In the genomic region with DNA sequence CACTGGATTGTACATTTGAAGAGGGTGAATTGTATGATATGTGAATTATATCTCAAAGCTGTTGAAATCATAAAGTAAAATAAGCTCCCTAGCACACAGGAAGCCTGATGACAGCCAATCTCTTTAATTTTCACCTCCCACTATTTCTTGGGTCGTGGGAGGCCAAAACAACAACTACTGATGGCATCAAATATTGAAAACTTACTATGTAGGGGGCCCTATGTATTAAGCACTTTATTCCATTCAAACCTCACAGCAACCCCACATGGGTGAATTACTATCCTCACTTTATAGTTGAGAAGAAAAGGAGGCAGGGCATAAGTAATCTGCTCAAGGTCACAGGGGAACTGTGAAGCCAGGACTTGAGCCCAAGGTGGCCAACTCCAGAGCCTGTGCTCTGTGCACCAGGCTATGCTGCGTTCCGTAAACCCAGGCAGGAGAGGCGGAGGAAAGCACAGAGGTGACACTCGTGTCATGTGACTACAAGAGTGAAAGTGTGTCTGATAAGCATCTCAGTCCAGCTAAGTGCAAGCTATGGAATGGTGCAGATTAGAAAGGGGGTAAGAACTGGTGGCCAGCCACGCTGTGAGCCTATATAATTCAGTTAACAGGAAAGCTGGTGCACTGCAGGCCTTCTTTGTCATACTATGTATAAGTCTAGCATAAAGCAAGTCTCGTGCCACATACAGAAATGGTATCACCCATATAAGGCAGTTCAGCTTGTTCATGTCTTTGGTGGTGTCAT, we compare ENCODE assay signal across 20 cellular contexts.
A peak's percentile ranks its signal among the peaks of the same experiment; 100 is the strongest.
DNase-seq lines count a peak whose midpoint lies in the region; ATAC-seq, FAIRE-seq and TF ChIP-seq lines count a peak whose summit lies in the region.
"Had no signal": no experiment of that assay in that cellular context is flagged by ENCODE, and none has a peak within 500 bp of the region (broad histone marks: within the 10 kb centered on the region; RNA-seq: fewer than 3 reads in every experiment).

No MANE protein-coding gene starts in this region.

- CTCF ChIA-PET in HepG2 (lab: Yijun Ruan, JAX; ENCODE audit: low intra/inter-chr PET ratio, low total read pairs) = no interaction called here

- no peak overlapping the region for H2AFZ ChIP-seq in HepG2 (ENCODE audit: low read length)
- no peak overlapping the region for H2AFZ ChIP-seq in Loucy (ENCODE audit: low read length)
- H2AFZ ChIP-seq: GM23338 had no signal

- H4K20me1 ChIP-seq in HepG2 (ENCODE audit: insufficient read depth, low read length) = no peaks in the 10 kb centered on the region
- H4K20me1 ChIP-seq in Loucy (ENCODE audit: insufficient read depth, low read length, poor library complexity, severe bottlenecking) = no peaks in the 10 kb centered on the region

- H3K4me2 ChIP-seq in HepG2 (ENCODE audit: low read depth, low read length) (no peak overlapping the region), Loucy (ENCODE audit: low read depth, low read length, poor library complexity, severe bottlenecking) (peak overlapping the region; percentile 12)
- H3K4me2 ChIP-seq: GM23338 had no signal

- H3K79me2 ChIP-seq in HepG2 (ENCODE audit: insufficient read depth, low read length) (no peaks in the 10 kb centered on the region), Loucy (ENCODE audit: insufficient read depth, low read length) (no peaks in the 10 kb centered on the region)

- H3K27me3 ChIP-seq in right lobe of liver = no peaks in the 10 kb centered on the region
- no peaks in the 10 kb centered on the region; a peak in 1 of 5 replicates for H3K27me3 ChIP-seq in HepG2 (ENCODE audit: control insufficient read depth in 1 of 2, insufficient read depth in 2 of 2, low read length in 2 of 2)
- H3K27me3 ChIP-seq in Loucy (ENCODE audit: insufficient read depth, low read length, poor library complexity, severe bottlenecking) = no peaks in the 10 kb centered on the region
- no peaks in the 10 kb centered on the region for H3K27me3 ChIP-seq in gastroesophageal sphincter

- no peaks in the 10 kb centered on the region for H3K9me2 ChIP-seq in Loucy (replicated peaks; ENCODE audit: low read depth, low read length)

- TF ChIP-seq CTCF in right lobe of liver (IDR thresholded peaks at IDR 0.05) = no peak
- TF ChIP-seq CTCF in HepG2 (CRISPR knock-in tag; IDR thresholded peaks at IDR 0.05) = no peak
- no peak for TF ChIP-seq CTCF in Loucy (conservative IDR thresholded peaks at IDR 0.05; ENCODE audit: low read length)
- no peak for TF ChIP-seq CTCF in gastroesophageal sphincter (IDR thresholded peaks at IDR 0.05)

- peak in 3 of 4 donors; percentile 16 to 42 (median 31) for ATAC-seq in right lobe of liver
- no peak for ATAC-seq in HepG2
- ATAC-seq in gastroesophageal sphincter = peak; percentile 23
- ATAC-seq: GM12878, GM23338, HCT116 had no signal

- H3K4me3 ChIP-seq in right lobe of liver (no peak overlapping the region), HepG2 (replicated peaks in 1 of 3; ENCODE audit: insufficient read depth in 1 of 3, low read depth in 2 of 3, low read length in 3 of 3) (no peak overlapping the region), Loucy (ENCODE audit: low read length, poor library complexity, severe bottlenecking) (no peak overlapping the region), gastroesophageal sphincter (no peak overlapping the region)
- H3K4me3 ChIP-seq: GM12878, GM23338 had no signal

- TF ChIP-seq EP300 in HepG2 (IDR thresholded peaks at IDR 0.05; ENCODE audit: low read depth in 2 of 2, low read length in 2 of 2) = no peak
- TF ChIP-seq EP300 in HepG2 (CRISPR knock-in tag; IDR thresholded peaks at IDR 0.05; ENCODE audit: borderline replicate concordance) = no peak
- TF ChIP-seq EP300 in gastroesophageal sphincter (IDR thresholded peaks at IDR 0.05) = no peak

- no TSS peak for BruUV-seq in HepG2 (replicated peaks; lab: Mats Ljungman, UMichigan)

- DNase-seq in right lobe of liver = no peak
- no peak for DNase-seq in HepG2 (ENCODE audit: low spot score)
- no peak for DNase-seq in NCI-H187 (lab: John Stamatoyannopoulos, UW)
- no peak for DNase-seq in AG20443 (ENCODE audit: low spot score)
- DNase-seq in cerebellum (ENCODE audit: low spot score) = no peak
- DNase-seq: ACHN, AML-193, GDM1, NCI-H1105, NCI-H1694, NCI-H510A, NCI-H774, SHP77 had no signal

- H3K4me1 ChIP-seq in right lobe of liver (peaks cover 0 to 48% (median 12%) of the 10 kb centered on the region in 4 donors), HepG2 (ENCODE audit: insufficient read depth, low read length) (peaks cover 15% of the 10 kb centered on the region), Loucy (ENCODE audit: insufficient read depth, low read length, poor library complexity, severe bottlenecking) (peaks cover 16% of the 10 kb centered on the region), gastroesophageal sphincter (peaks cover 0 to 7% (median 3%) of the 10 kb centered on the region in 3 donors)

- no peak for TF ChIP-seq RAD21 in HepG2 (CRISPR knock-in tag; IDR thresholded peaks at IDR 0.05)

- WGBS in right lobe of liver (ENCODE audit: insufficient coverage, low coverage, low lambda C conversion rate, missing lambda C conversion rate) = 80% methylated on average over 5 of the region's 7 CpGs
- 75% methylated on average over 7 of the region's 7 CpGs for WGBS in HepG2 (ENCODE audit: low lambda C conversion rate)
- 90 to 98% methylated on average over 7 of the region's 7 CpGs for WGBS in gastroesophageal sphincter (ENCODE audit: low coverage in 1 of 2), 2 donors

- in situ Hi-C loops in HepG2 (cut with HindIII; ENCODE audit: extremely low pct_ligation_motif_present, low pct_unique_long_range_greater_than_20kb) = no loop called here

- no peaks in the 10 kb centered on the region for H3F3A ChIP-seq in Loucy (ENCODE audit: low read depth)

- intact Hi-C loops in right lobe of liver (cut with DNase I) = no loop called here
- intact Hi-C loops in HepG2 (cut with micrococcal nuclease; ENCODE audit: unreplicated experiment) = no loop called here

- TF ChIP-seq POLR2A in right lobe of liver (IDR thresholded peaks at IDR 0.05) = no peak
- TF ChIP-seq POLR2A in HepG2 (IDR thresholded peaks at IDR 0.05; ENCODE audit: insufficient read depth in 1 of 2, low read depth in 2 of 2, low read length in 2 of 2) = no peak
- TF ChIP-seq POLR2A in gastroesophageal sphincter (IDR thresholded peaks at IDR 0.05) = no peak

- H3K9me3 ChIP-seq in right lobe of liver = no peaks in the 10 kb centered on the region
- peaks cover 6% of the 10 kb centered on the region for H3K9me3 ChIP-seq in HepG2 (ENCODE audit: low read length)
- H3K9me3 ChIP-seq in Loucy (ENCODE audit: insufficient read depth, low read depth, low read length) = no peaks in the 10 kb centered on the region
- peaks cover 0 to 6% (median 0%) of the 10 kb centered on the region in 3 donors for H3K9me3 ChIP-seq in gastroesophageal sphincter

- no peaks in the 10 kb centered on the region for H3K36me3 ChIP-seq in right lobe of liver
- no peaks in the 10 kb centered on the region for H3K36me3 ChIP-seq in HepG2 (replicated peaks in 1 of 2; ENCODE audit: control insufficient read depth in 1 of 2, insufficient read depth in 2 of 2, low read length in 2 of 2)
- no peaks in the 10 kb centered on the region for H3K36me3 ChIP-seq in Loucy (ENCODE audit: insufficient read depth, low read length)
- H3K36me3 ChIP-seq in gastroesophageal sphincter = no peaks in the 10 kb centered on the region

- FAIRE-seq in HepG2 (lab: Jason Lieb, UNC) = no peak
- FAIRE-seq: GM12878, GM19239, RCC 7860 had no signal

- no peak overlapping the region for H3K9ac ChIP-seq in HepG2 (ENCODE audit: insufficient read depth, low read depth, low read length)
- no peak overlapping the region for H3K9ac ChIP-seq in Loucy (ENCODE audit: low read depth, low read length, poor library complexity, severe bottlenecking)

- POLR2A ChIA-PET in HepG2 (lab: Yijun Ruan, JAX) = no interaction called here

- peak overlapping the region in 1 of 3 donors; percentile 11 for H3K27ac ChIP-seq in right lobe of liver
- H3K27ac ChIP-seq in HepG2 (ENCODE audit: extremely low read length, insufficient read depth, low read length) = no peak overlapping the region
- H3K27ac ChIP-seq in gastroesophageal sphincter = no peak overlapping the region

TF ChIP-seq in HepG2, 621 proteins besides CTCF, POLR2A, EP300 and RAD21 (continues in another document):
- TF ChIP-seq, protein P1, sequence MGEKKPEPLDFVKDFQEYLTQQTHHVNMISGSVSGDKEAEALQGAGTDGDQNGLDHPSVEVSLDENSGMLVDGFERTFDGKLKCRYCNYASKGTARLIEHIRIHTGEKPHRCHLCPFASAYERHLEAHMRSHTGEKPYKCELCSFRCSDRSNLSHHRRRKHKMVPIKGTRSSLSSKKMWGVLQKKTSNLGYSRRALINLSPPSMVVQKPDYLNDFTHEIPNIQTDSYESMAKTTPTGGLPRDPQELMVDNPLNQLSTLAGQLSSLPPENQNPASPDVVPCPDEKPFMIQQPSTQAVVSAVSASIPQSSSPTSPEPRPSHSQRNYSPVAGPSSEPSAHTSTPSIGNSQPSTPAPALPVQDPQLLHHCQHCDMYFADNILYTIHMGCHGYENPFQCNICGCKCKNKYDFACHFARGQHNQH (CRISPR knock-in tag; IDR thresholded peaks at IDR 0.05) = no peak
- TF ChIP-seq, protein P2, sequence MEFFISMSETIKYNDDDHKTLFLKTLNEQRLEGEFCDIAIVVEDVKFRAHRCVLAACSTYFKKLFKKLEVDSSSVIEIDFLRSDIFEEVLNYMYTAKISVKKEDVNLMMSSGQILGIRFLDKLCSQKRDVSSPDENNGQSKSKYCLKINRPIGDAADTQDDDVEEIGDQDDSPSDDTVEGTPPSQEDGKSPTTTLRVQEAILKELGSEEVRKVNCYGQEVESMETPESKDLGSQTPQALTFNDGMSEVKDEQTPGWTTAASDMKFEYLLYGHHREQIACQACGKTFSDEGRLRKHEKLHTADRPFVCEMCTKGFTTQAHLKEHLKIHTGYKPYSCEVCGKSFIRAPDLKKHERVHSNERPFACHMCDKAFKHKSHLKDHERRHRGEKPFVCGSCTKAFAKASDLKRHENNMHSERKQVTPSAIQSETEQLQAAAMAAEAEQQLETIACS (CRISPR knock-in tag; IDR thresholded peaks at IDR 0.05) = no peak
- TF ChIP-seq ZFAT (CRISPR knock-in tag; conservative IDR thresholded peaks at IDR 0.05) (no peak), ZNF362 (CRISPR knock-in tag; IDR thresholded peaks at IDR 0.05; ENCODE audit: borderline replicate concordance) (no peak), TP53 (CRISPR knock-in tag; conservative IDR thresholded peaks at IDR 0.05) (no peak)
